ENCODE assay signal across 12 cellular contexts in genomic region chr1:56374026-56374974, GRCh38.
DNase-seq lines count a peak whose midpoint lies in the region; ATAC-seq, FAIRE-seq and TF ChIP-seq lines count a peak whose summit lies in the region.
"Had no signal": no experiment of that assay in that cellular context is flagged by ENCODE, and none has a peak within 500 bp of the region (broad histone marks: within the 10 kb centered on the region; RNA-seq: fewer than 3 reads in every experiment).

No MANE protein-coding gene starts in this region.

- H3K27me3 Mint-ChIP-seq in activated T-cell treated with anti-CD3 and anti-CD28 coated beads, Interleukin-2, amount 50 U/mL, for 4 hours (ENCODE audit: low read depth) = no peaks in the 10 kb centered on the region

- H3K4me3 ChIP-seq in fibroblast of the aortic adventitia (ENCODE audit: low read depth, low read length) (no peak overlapping the region), gastrocnemius medialis (peak overlapping the region; percentile 26 to 46 (median 37))
- H3K4me3 ChIP-seq: mucosa of descending colon had no signal

- no peak overlapping the region for H3K4me3 Mint-ChIP-seq in activated T-cell treated with anti-CD3 and anti-CD28 coated beads, Interleukin-2, amount 50 U/mL, for 4 hours
- H3K4me3 Mint-ChIP-seq: activated B cell treated with CpG ODN at 0.5 μM for 24 hours; activated T-helper 17 cell treated with anti-CD3 and anti-CD28 coated beads, Interleukin-2, amount 50 U/mL, for 72 hours had no signal

- no peak for DNase-seq in H54 (ENCODE audit: insufficient read length, low spot score)
- DNase-seq in NCI-H82 treated with DMSO at 0.1 percent for 48 hours (lab: John Stamatoyannopoulos, UW; ENCODE audit: unreplicated experiment) = peak; percentile 91
- DNase-seq in fibroblast of the aortic adventitia (ENCODE audit: low read depth) = peak; percentile 68
- DNase-seq in gastrocnemius medialis = no peak
- DNase-seq in activated T-cell treated with anti-CD3 and anti-CD28 coated beads, Interleukin-2, amount 50 U/mL, for 4 hours = no peak
- DNase-seq in stimulated activated naive CD4-positive, alpha-beta T cell treated with Interleukin-2 at 50 U/mL for 16 hours (lab: John Stamatoyannopoulos, UW) = no peak
- DNase-seq in ecto neural progenitor cell (ENCODE audit: low spot score) = no peak
- DNase-seq: activated B cell treated with CpG ODN at 0.5 μM for 24 hours, DND-41, mucosa of descending colon had no signal

- H3K27ac ChIP-seq in gastrocnemius medialis = peak overlapping the region; percentile 74 to 81 (median 76)

- peaks cover 60% of the 10 kb centered on the region in 2 donors for H3K4me1 ChIP-seq in gastrocnemius medialis

- no peaks in the 10 kb centered on the region for H3K27me3 ChIP-seq in gastrocnemius medialis

- H3K36me3 Mint-ChIP-seq in activated T-cell treated with anti-CD3 and anti-CD28 coated beads, Interleukin-2, amount 50 U/mL, for 4 hours (ENCODE audit: insufficient read depth) = no peaks in the 10 kb centered on the region

- TF ChIP-seq POLR2A in H54 (IDR thresholded peaks at IDR 0.05; ENCODE audit: low read depth, low read length) = no peak
- no peak for TF ChIP-seq POLR2A in gastrocnemius medialis (IDR thresholded peaks at IDR 0.05)

- FAIRE-seq in H54 (lab: Jason Lieb, UNC) = peak; percentile 52

- no peaks in the 10 kb centered on the region for H3K9me3 ChIP-seq in gastrocnemius medialis
- H3K9me3 ChIP-seq: mucosa of descending colon had no signal

- TF ChIP-seq CTCF in fibroblast of the aortic adventitia (IDR thresholded peaks at IDR 0.05; ENCODE audit: insufficient read depth, low read length) (no peak), gastrocnemius medialis (IDR thresholded peaks at IDR 0.05 in 4 of 5, conservative IDR thresholded peaks at IDR 0.05 in 1 of 5) (no peak)

- H3K36me3 ChIP-seq in gastrocnemius medialis = no peaks in the 10 kb centered on the region

- in situ Hi-C loops in gastrocnemius medialis (cut with MboI; ENCODE audit: low sequenced_read_pairs in 4 of 4) = no loop called here

- intact Hi-C loops in gastrocnemius medialis (cut with DNase I; ENCODE audit: low total_unique reads) = loop anchor here (1.0 kb wide), 1 partner anchor 15 kb away; no protein-coding TSS in a partner anchor

- peak; percentile 29 to 31 for ATAC-seq in gastrocnemius medialis
- no peak for ATAC-seq in activated T-cell treated with anti-CD3 and anti-CD28 coated beads, Interleukin-2, amount 50 U/mL, for 4 hours
- ATAC-seq: activated T-helper 17 cell treated with anti-CD3 and anti-CD28 coated beads, Interleukin-2, amount 50 U/mL, for 72 hours; mucosa of descending colon; Panc1 had no signal

- no peaks in the 10 kb centered on the region for H3K9me3 Mint-ChIP-seq in activated T-cell treated with anti-CD3 and anti-CD28 coated beads, Interleukin-2, amount 50 U/mL, for 4 hours
- H3K9me3 Mint-ChIP-seq: activated B cell treated with CpG ODN at 0.5 μM for 24 hours; activated T-helper 17 cell treated with anti-CD3 and anti-CD28 coated beads, Interleukin-2, amount 50 U/mL, for 72 hours had no signal

- no peaks in the 10 kb centered on the region for H3K4me1 Mint-ChIP-seq in activated T-cell treated with anti-CD3 and anti-CD28 coated beads, Interleukin-2, amount 50 U/mL, for 4 hours (ENCODE audit: low read depth)
- H3K4me1 Mint-ChIP-seq: activated T-helper 17 cell treated with anti-CD3 and anti-CD28 coated beads, Interleukin-2, amount 50 U/mL, for 72 hours had no signal

Comparison
In these comparisons a context has a peak if more than half of its experiments do, and no peak if none do; other contexts are left out.
1. DNase-seq: peak in NCI-H82 treated with DMSO at 0.1 percent for 48 hours (single experiment) and fibroblast of the aortic adventitia (single experiment); none in H54 (single experiment), gastrocnemius medialis (0 of 2), activated T-cell treated with anti-CD3 and anti-CD28 coated beads, Interleukin-2, amount 50 U/mL, for 4 hours (single experiment), stimulated activated naive CD4-positive, alpha-beta T cell treated with Interleukin-2 at 50 U/mL for 16 hours (single experiment) and ecto neural progenitor cell (single experiment).
2. ATAC-seq: peak in gastrocnemius medialis (2 of 2); none in activated T-cell treated with anti-CD3 and anti-CD28 coated beads, Interleukin-2, amount 50 U/mL, for 4 hours (0 of 2).